ENCODE assay signal across 1 cellular context in genomic region chr4:77636902-77637301, GRCh38.
TF ChIP-seq lines count a peak whose summit lies in the region.

No MANE protein-coding gene starts in this region.

TF ChIP-seq in A549, 52 proteins besides CTCF, POLR2A, EP300 and RAD21 (continued from another document):
- TF ChIP-seq, protein P1, sequence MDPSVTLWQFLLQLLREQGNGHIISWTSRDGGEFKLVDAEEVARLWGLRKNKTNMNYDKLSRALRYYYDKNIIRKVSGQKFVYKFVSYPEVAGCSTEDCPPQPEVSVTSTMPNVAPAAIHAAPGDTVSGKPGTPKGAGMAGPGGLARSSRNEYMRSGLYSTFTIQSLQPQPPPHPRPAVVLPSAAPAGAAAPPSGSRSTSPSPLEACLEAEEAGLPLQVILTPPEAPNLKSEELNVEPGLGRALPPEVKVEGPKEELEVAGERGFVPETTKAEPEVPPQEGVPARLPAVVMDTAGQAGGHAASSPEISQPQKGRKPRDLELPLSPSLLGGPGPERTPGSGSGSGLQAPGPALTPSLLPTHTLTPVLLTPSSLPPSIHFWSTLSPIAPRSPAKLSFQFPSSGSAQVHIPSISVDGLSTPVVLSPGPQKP (IDR thresholded peaks at IDR 0.05; ENCODE audit: low read depth, low read length), result no peak
- peak; percentile 91; the same call in 1 of the 2 replicates for TF ChIP-seq HOXB5 (CRISPR knock-in tag; IDR thresholded peaks at IDR 0.05)
- no peak for TF ChIP-seq NR3C1 (IDR thresholded peaks at IDR 0.05)
- no peak for TF ChIP-seq TFCP2L1 (CRISPR knock-in tag; IDR thresholded peaks at IDR 0.05)
- peak; percentile 51; the same call in 1 of the 2 replicates for TF ChIP-seq ZNF302 (CRISPR knock-in tag; IDR thresholded peaks at IDR 0.05)
- TF ChIP-seq NPAS2 (CRISPR knock-in tag; IDR thresholded peaks at IDR 0.05; ENCODE audit: borderline replicate concordance), result no peak
- TF ChIP-seq, protein P2, sequence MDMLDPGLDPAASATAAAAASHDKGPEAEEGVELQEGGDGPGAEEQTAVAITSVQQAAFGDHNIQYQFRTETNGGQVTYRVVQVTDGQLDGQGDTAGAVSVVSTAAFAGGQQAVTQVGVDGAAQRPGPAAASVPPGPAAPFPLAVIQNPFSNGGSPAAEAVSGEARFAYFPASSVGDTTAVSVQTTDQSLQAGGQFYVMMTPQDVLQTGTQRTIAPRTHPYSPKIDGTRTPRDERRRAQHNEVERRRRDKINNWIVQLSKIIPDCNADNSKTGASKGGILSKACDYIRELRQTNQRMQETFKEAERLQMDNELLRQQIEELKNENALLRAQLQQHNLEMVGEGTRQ (IDR thresholded peaks at IDR 0.05), result no peak
- TF ChIP-seq FOSL2 (IDR thresholded peaks at IDR 0.05), result peak; percentile 22; the same call in 1 of the 2 replicates
- TF ChIP-seq FOSL2 (CRISPR knock-in tag; IDR thresholded peaks at IDR 0.05), result peak; percentile 81
- no peak for TF ChIP-seq CHD2 (IDR thresholded peaks at IDR 0.05; ENCODE audit: low read length, partially characterized antibody)
- TF ChIP-seq, protein P3, sequence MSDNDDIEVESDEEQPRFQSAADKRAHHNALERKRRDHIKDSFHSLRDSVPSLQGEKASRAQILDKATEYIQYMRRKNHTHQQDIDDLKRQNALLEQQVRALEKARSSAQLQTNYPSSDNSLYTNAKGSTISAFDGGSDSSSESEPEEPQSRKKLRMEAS (IDR thresholded peaks at IDR 0.05), result peak; percentile 93
- 0 out of 2 replicates have a peak, but pooled peaks have one; percentile 48 for TF ChIP-seq TP53 (CRISPR knock-in tag; IDR thresholded peaks at IDR 0.05)
- TF ChIP-seq ZSCAN20 (CRISPR knock-in tag; IDR thresholded peaks at IDR 0.05), result peak; percentile 91
- TF ChIP-seq MAFK (IDR thresholded peaks at IDR 0.05; ENCODE audit: partially characterized antibody), result peak; percentile 97
- TF ChIP-seq KDM5A (IDR thresholded peaks at IDR 0.05), result no peak
- no peak for TF ChIP-seq CBX2 (IDR thresholded peaks at IDR 0.05; ENCODE audit: borderline replicate concordance, low read depth)
- TF ChIP-seq HDAC2 (IDR thresholded peaks at IDR 0.05), result no peak
- TF ChIP-seq KDM1A (IDR thresholded peaks at IDR 0.05; ENCODE audit: low read depth), result no peak
- peak; percentile 97 for TF ChIP-seq ATOH8 (CRISPR knock-in tag; IDR thresholded peaks at IDR 0.05; ENCODE audit: low read depth)
- peak; percentile 51; the same call in 1 of the 2 replicates for TF ChIP-seq JUNB (IDR thresholded peaks at IDR 0.05)
- TF ChIP-seq, protein P4, sequence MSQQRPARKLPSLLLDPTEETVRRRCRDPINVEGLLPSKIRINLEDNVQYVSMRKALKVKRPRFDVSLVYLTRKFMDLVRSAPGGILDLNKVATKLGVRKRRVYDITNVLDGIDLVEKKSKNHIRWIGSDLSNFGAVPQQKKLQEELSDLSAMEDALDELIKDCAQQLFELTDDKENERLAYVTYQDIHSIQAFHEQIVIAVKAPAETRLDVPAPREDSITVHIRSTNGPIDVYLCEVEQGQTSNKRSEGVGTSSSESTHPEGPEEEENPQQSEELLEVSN (IDR thresholded peaks at IDR 0.05; ENCODE audit: borderline replicate concordance, low read depth), result peak; percentile 60
- peak; percentile 94 for TF ChIP-seq NFE2L2 (conservative IDR thresholded peaks at IDR 0.05; ENCODE audit: low read length)
